Comparison of ENCODE assay signal across 10 cellular contexts in genomic region chr19:51364200-51365106, GRCh38. TPM values are rescaled to one million over a fixed set of nuclear protein-coding genes. Genes with fewer than 3 reads are reported as not detected.
DNase-seq lines count a peak whose midpoint lies in the region; TF ChIP-seq lines count a peak whose summit lies in the region.
"Had no signal": no experiment of that assay in that cellular context is flagged by ENCODE, and none has a peak within 500 bp of the region (broad histone marks: within the 10 kb centered on the region; RNA-seq: fewer than 3 reads in every experiment).

No MANE protein-coding gene starts in this region.

- H3K36me3 Mint-ChIP-seq in osteocyte (ENCODE audit: unreplicated experiment): no peaks in the 10 kb centered on the region

- peak overlapping the region; percentile 65 for H3K4me3 Mint-ChIP-seq in osteocyte (ENCODE audit: unreplicated experiment)

- H3K4me3 ChIP-seq in DOHH2 (ENCODE audit: low read length): no peak overlapping the region
- no peak overlapping the region for H3K4me3 ChIP-seq in esophagus (ENCODE audit: low read depth in 1 of 2, low read length in 2 of 2)
- no peak overlapping the region for H3K4me3 ChIP-seq in coronary artery

- peaks cover 10% of the 10 kb centered on the region; the same call in 1 of the 2 replicates for H3K36me3 ChIP-seq in DOHH2 (ENCODE audit: control insufficient read depth, low read length)
- H3K36me3 ChIP-seq in esophagus (ENCODE audit: control insufficient read depth in 2 of 2, insufficient read depth in 2 of 2, low read length in 1 of 2): no peaks in the 10 kb centered on the region
- H3K36me3 ChIP-seq: brain microvascular endothelial cell had no signal

- peak overlapping the region; percentile 21; the same call in 1 of the 2 replicates for H3K4me2 ChIP-seq in DOHH2 (ENCODE audit: low read length)

- peaks cover 44% of the 10 kb centered on the region for H3K4me1 Mint-ChIP-seq in osteocyte (ENCODE audit: unreplicated experiment)

- H3F3A ChIP-seq in DOHH2 (ENCODE audit: control insufficient read depth, insufficient read depth): no peaks in the 10 kb centered on the region

- H3K4me1 ChIP-seq in DOHH2 (ENCODE audit: control insufficient read depth, low read length): peaks cover 25% of the 10 kb centered on the region
- H3K4me1 ChIP-seq in esophagus (ENCODE audit: control insufficient read depth in 2 of 2, insufficient read depth in 2 of 2, low read length in 1 of 2): peaks cover 4 to 22% of the 10 kb centered on the region in 2 donors

- peaks cover 45% of the 10 kb centered on the region for H3K79me2 ChIP-seq in DOHH2 (ENCODE audit: control insufficient read depth, low read length)

- no peaks in the 10 kb centered on the region for H3K9me3 Mint-ChIP-seq in osteocyte (ENCODE audit: unreplicated experiment)

- no peaks in the 10 kb centered on the region for H3K27me3 ChIP-seq in DOHH2 (ENCODE audit: control insufficient read depth, low read length)
- H3K27me3 ChIP-seq in esophagus (ENCODE audit: control insufficient read depth in 1 of 2, insufficient read depth in 2 of 2, low read length in 2 of 2): no peaks in the 10 kb centered on the region
- H3K27me3 ChIP-seq: brain microvascular endothelial cell had no signal

- H3K27ac Mint-ChIP-seq in osteocyte (ENCODE audit: unreplicated experiment): peak overlapping the region; percentile 69

- H3K9me2 ChIP-seq in DOHH2 (replicated peaks; ENCODE audit: control insufficient read depth, low read length): no peaks in the 10 kb centered on the region

- WGBS in esophagus, 2 donors: 73 to 76% methylated on average over 15 of the region's 15 CpGs

- H3K27ac ChIP-seq in DOHH2 (ENCODE audit: low read depth, low read length): no peak overlapping the region
- H3K27ac ChIP-seq in esophagus (ENCODE audit: low read depth in 2 of 2, low read length in 1 of 2): peak overlapping the region; percentile 52 to 88
- peak overlapping the region in 1 of 2 donors; percentile 80 for H3K27ac ChIP-seq in coronary artery

- H3K27me3 Mint-ChIP-seq in osteocyte (ENCODE audit: unreplicated experiment): no peaks in the 10 kb centered on the region

- H3K9me3 ChIP-seq in DOHH2 (ENCODE audit: control insufficient read depth, insufficient read depth, low read length) (no peaks in the 10 kb centered on the region), esophagus (ENCODE audit: control insufficient read depth in 2 of 2, insufficient read depth in 1 of 2, low read depth in 1 of 2, low read length in 1 of 2) (no peaks in the 10 kb centered on the region)

- TF ChIP-seq CTCF in DOHH2 (IDR thresholded peaks at IDR 0.05; ENCODE audit: low read depth, low read length, poor library complexity, severe bottlenecking) (no peak), osteocyte (IDR thresholded peaks at IDR 0.05) (no peak), coronary artery (IDR thresholded peaks at IDR 0.05) (no peak)

- DNase-seq in SW480 (ENCODE audit: low spot score) (peak; percentile 35), osteocyte (ENCODE audit: extremely low spot score, unreplicated experiment) (no peak), NCI-H345 (lab: John Stamatoyannopoulos, UW) (no peak), NCI-H1092 (lab: John Stamatoyannopoulos, UW) (no peak), coronary artery (ENCODE audit: low spot score) (no peak)
- DNase-seq in stimulated activated CD4-positive, alpha-beta T cell treated with anti-CD3 and anti-CD28 coated beads, Interleukin-4, amount 100 ng/mL, for 4 hours: no peak

- H4K20me1 ChIP-seq in DOHH2 (ENCODE audit: control insufficient read depth, insufficient read depth, low read depth, low read length): no peaks in the 10 kb centered on the region

RNA-seq across cellular contexts. Expression of gene ETFB, which starts 1.7 kb away (rescaled TPM):
- 100 to 1,000 TPM; 127 to 181 TPM for polyA plus RNA-seq in esophagus
- 56.2 and 58.8 TPM in 2 replicates for total RNA-seq in osteocyte

RNA-seq across cellular contexts. Expression of gene CLDND2, which starts 4.3 kb away (rescaled TPM):
- polyA plus RNA-seq in esophagus: under 1 TPM; 0.37 to 0.39 TPM
- total RNA-seq in osteocyte: 1.8 TPM in 1 of 2 replicates, not detected in the other
- total RNA-seq: left lobe of liver had no signal

RNA-seq across cellular contexts. Expression of gene NKG7, which starts 8.0 kb away (rescaled TPM):
- 1 to 10 TPM; 1.0 to 3.2 TPM for polyA plus RNA-seq in esophagus
- total RNA-seq in osteocyte: not detected in 2 replicates

RNA-seq across cellular contexts. Expression of gene VSIG10L, which starts 22.5 kb away (rescaled TPM):
- polyA plus RNA-seq in esophagus: 100 to 1,000 TPM; 122 to 227 TPM
- total RNA-seq in osteocyte: 3.5 TPM in 2 replicates

RNA-seq across cellular contexts. Expression of gene LIM2, which starts 23.3 kb away (rescaled TPM):
- not detected for polyA plus RNA-seq in esophagus
- not detected in 2 replicates for total RNA-seq in osteocyte
- total RNA-seq: left lobe of liver had no signal
